8 cellular contexts compared by ENCODE assay signal in genomic region chr11:10930961-10931760, GRCh38.
DNase-seq lines count a peak whose midpoint lies in the region; ATAC-seq and TF ChIP-seq lines count a peak whose summit lies in the region.

No MANE protein-coding gene starts in this region.

- H2AK9ac ChIP-seq in IMR-90 (replicated peaks; ENCODE audit: low read depth, low read length, poor library complexity) = peak overlapping the region; percentile 89

- peak overlapping the region; percentile 51 for H2BK20ac ChIP-seq in IMR-90 (ENCODE audit: low read depth, low read length)

- H3K27ac ChIP-seq in IMR-90 (ENCODE audit: insufficient read depth, low read length) (peak overlapping the region; percentile 97), SK-N-MC (peak overlapping the region; percentile 72), adipose tissue (ENCODE audit: low read depth, low read length) (peak overlapping the region; percentile 65), upper lobe of right lung (peak overlapping the region; percentile 86)

- H3K79me1 ChIP-seq in IMR-90 (ENCODE audit: low read depth in 1 of 2, low read length in 2 of 2) = peaks cover 2 to 14% of the 10 kb centered on the region in 2 experiments; a peak in 2 of 4 replicates

- H2BK120ac ChIP-seq in IMR-90 (ENCODE audit: low read depth, low read length) = peak overlapping the region; percentile 96

- peak overlapping the region; percentile 92 for H4K91ac ChIP-seq in IMR-90 (ENCODE audit: insufficient read depth, low read depth, low read length)

- dilution Hi-C loops in IMR-90 (cut with HindIII; ENCODE audit: low sequenced_read_pairs, unreplicated experiment) = no loop called here

- H4K8ac ChIP-seq in IMR-90 (ENCODE audit: low read depth in 2 of 2, low read length in 2 of 2) = peak overlapping the region; percentile 79 to 89

- intact Hi-C loops in IMR-90 (cut with micrococcal nuclease) = loop anchor here (1.0 to 10.0 kb wide), 6 partner anchors 30 to 214 kb away; partner anchors contain the start of genes EIF4G2 and ZBED5
- intact Hi-C loops in Right ventricle myocardium inferior (cut with DNase I) = loop anchor here (1.0 to 5.0 kb wide), 4 partner anchors 73 to 856 kb away; partner anchors contain the start of genes EIF4G2 and ZBED5
- intact Hi-C loops in upper lobe of right lung (cut with DNase I) = loop anchor here (10.0 kb wide), 1 partner anchor 94 kb away; no protein-coding TSS in a partner anchor

- 0% methylated on average over 25 of the region's 71 CpGs; no CpG with 5 or more reads in 1 of the 2 experiments for WGBS in IMR-90 (ENCODE audit: extremely low coverage in 2 of 2, insufficient read length in 1 of 2), 2 experiments
- 0% methylated on average over 63 to 71 of the region's 71 CpGs for WGBS in adipose tissue, 3 donors

- DNase-seq in DMS153 (lab: John Stamatoyannopoulos, UW) (peak; percentile 35), IMR-90 (peak; percentile 76), SK-N-MC (ENCODE audit: low read depth, low spot score) (no peak), Right ventricle myocardium inferior (ENCODE audit: missing footprints) (peak; percentile 88), occipital lobe (lab: John Stamatoyannopoulos, UW) (peak; percentile 72), upper lobe of right lung (peak; percentile 87)

- TF ChIP-seq POLR2A in IMR-90 (IDR thresholded peaks at IDR 0.05; ENCODE audit: low read depth, low read length) = peak; percentile 75

- peak overlapping the region; percentile 81 for H3K56ac ChIP-seq in IMR-90 (ENCODE audit: extremely low read depth, insufficient read depth, low read length)

- H3K14ac ChIP-seq in IMR-90 (replicated peaks; ENCODE audit: low read depth, low read length) = peak overlapping the region; percentile 95

- POLR2A ChIA-PET in IMR-90 (lab: Charles Lee; ENCODE audit: unreplicated experiment) = interaction anchor here (0.6 to 1.2 kb wide), 4 partner anchors 72 to 79 kb away, joined by 3 read pairs; partner anchors contain the start of gene ZBED5

- H3K9me1 ChIP-seq in IMR-90 (ENCODE audit: insufficient read depth, low read length) = peaks cover 13% of the 10 kb centered on the region

- H3K4ac ChIP-seq in IMR-90 (ENCODE audit: low read depth, low read length) = peak overlapping the region; percentile 93

- CTCF ChIA-PET in IMR-90 (lab: Yijun Ruan, JAX) = interaction anchor here (0.6 to 1.2 kb wide), 5 partner anchors 10 to 139 kb away, joined by 3 to 5 read pairs (median 3); partner anchors contain the start of gene ZBED5

- H2BK15ac ChIP-seq in IMR-90 (ENCODE audit: low read depth, low read length) = peak overlapping the region; percentile 77; the same call in 2 of the 3 replicates

- no peaks in the 10 kb centered on the region for H4K20me1 ChIP-seq in IMR-90 (ENCODE audit: insufficient read depth, low read length)

- H3K4me3 ChIP-seq in IMR-90 (ENCODE audit: insufficient read depth, low read depth, low read length) = peak overlapping the region; percentile 60
- peak overlapping the region; percentile 83 for H3K4me3 ChIP-seq in SK-N-MC
- H3K4me3 ChIP-seq in upper lobe of right lung = peak overlapping the region; percentile 66

- H3K9me3 ChIP-seq in IMR-90 (ENCODE audit: control insufficient read depth, insufficient read depth, low read length) (no peaks in the 10 kb centered on the region), SK-N-MC (ENCODE audit: low read depth, low read length) (no peaks in the 10 kb centered on the region), upper lobe of right lung (no peaks in the 10 kb centered on the region)

- H3K9ac ChIP-seq in IMR-90 (ENCODE audit: low read depth, low read length) (peak overlapping the region; percentile 90), SK-N-MC (ENCODE audit: insufficient read length) (peak overlapping the region; percentile 79)

- in situ Hi-C loops in IMR-90 (cut with MboI; ENCODE audit: low sequenced_read_pairs) = loop anchor here (5.0 kb wide), 3 partner anchors 74 to 856 kb away; partner anchors contain the start of gene ZBED5

- H2BK5ac ChIP-seq in IMR-90 (ENCODE audit: low read depth, low read length, poor library complexity, severe bottlenecking) = peak overlapping the region; percentile 92

- H3K36me3 ChIP-seq in IMR-90 (ENCODE audit: control insufficient read depth, insufficient read depth, low read length) (no peaks in the 10 kb centered on the region), SK-N-MC (ENCODE audit: insufficient read depth, low read length) (no peaks in the 10 kb centered on the region), upper lobe of right lung (no peaks in the 10 kb centered on the region)

- H3K27me3 ChIP-seq in IMR-90 (ENCODE audit: control insufficient read depth, insufficient read depth, low read length) (no peaks in the 10 kb centered on the region), upper lobe of right lung (no peaks in the 10 kb centered on the region)

- no peak for TF ChIP-seq CTCF in IMR-90 (conservative IDR thresholded peaks at IDR 0.05; ENCODE audit: low read depth, low read length)
- no peak for TF ChIP-seq CTCF in upper lobe of right lung (IDR thresholded peaks at IDR 0.05)

- peaks cover 15% of the 10 kb centered on the region for H3K4me1 ChIP-seq in IMR-90 (ENCODE audit: control insufficient read depth, insufficient read depth, low read length)
- H3K4me1 ChIP-seq in upper lobe of right lung = peaks cover 11% of the 10 kb centered on the region

- peak overlapping the region; percentile 75 for H3K18ac ChIP-seq in IMR-90 (ENCODE audit: low read depth, low read length)

- peak overlapping the region; percentile 87 for H3K4me2 ChIP-seq in IMR-90 (ENCODE audit: low read depth, low read length)

- TF ChIP-seq RAD21 in IMR-90 (IDR thresholded peaks at IDR 0.05; ENCODE audit: low read length) = no peak; the same call in 1 of the 2 replicates

- peak overlapping the region; percentile 75; the same call in 1 of the 2 replicates for H2AK5ac ChIP-seq in IMR-90 (ENCODE audit: low read depth, low read length)

- peak overlapping the region; percentile 94 for H3K23ac ChIP-seq in IMR-90 (ENCODE audit: low read depth, low read length)

- no TSS peak for BruUV-seq in IMR-90 (replicated peaks; lab: Mats Ljungman, UMichigan)

- ATAC-seq in IMR-90 (ENCODE audit: low read depth) (peak; percentile 74), Right ventricle myocardium inferior (peak; percentile 79), upper lobe of right lung (peak; percentile 77), HG03571 (IDR thresholded peaks at IDR 0.05; ENCODE audit: unreplicated experiment) (no peak)

- H2AFZ ChIP-seq in IMR-90 (replicated peaks; ENCODE audit: low read length, poor library complexity) = peak overlapping the region; percentile 97

- peak overlapping the region; percentile 71 for H4K5ac ChIP-seq in IMR-90 (ENCODE audit: low read depth, low read length)

TF ChIP-seq in IMR-90, 13 proteins besides CTCF, POLR2A, EP300 and RAD21:
- TF ChIP-seq MAZ (IDR thresholded peaks at IDR 0.05; ENCODE audit: borderline replicate concordance, low read depth, low read length) (peak; percentile 51), ELK1 (IDR thresholded peaks at IDR 0.05; ENCODE audit: borderline replicate concordance, low read depth, low read length) (no peak), NFE2L2 (IDR thresholded peaks at IDR 0.05; ENCODE audit: low read depth, low read length) (no peak), SMC3 (IDR thresholded peaks at IDR 0.05; ENCODE audit: low read depth, low read length) (0 out of 2 replicates have a peak, but pooled peaks have one; percentile 3)
TF ChIP-seq in IMR-90: peak in this region for 2.
